ENCODE assay signal across 1 cellular context in the genomic region with DNA sequence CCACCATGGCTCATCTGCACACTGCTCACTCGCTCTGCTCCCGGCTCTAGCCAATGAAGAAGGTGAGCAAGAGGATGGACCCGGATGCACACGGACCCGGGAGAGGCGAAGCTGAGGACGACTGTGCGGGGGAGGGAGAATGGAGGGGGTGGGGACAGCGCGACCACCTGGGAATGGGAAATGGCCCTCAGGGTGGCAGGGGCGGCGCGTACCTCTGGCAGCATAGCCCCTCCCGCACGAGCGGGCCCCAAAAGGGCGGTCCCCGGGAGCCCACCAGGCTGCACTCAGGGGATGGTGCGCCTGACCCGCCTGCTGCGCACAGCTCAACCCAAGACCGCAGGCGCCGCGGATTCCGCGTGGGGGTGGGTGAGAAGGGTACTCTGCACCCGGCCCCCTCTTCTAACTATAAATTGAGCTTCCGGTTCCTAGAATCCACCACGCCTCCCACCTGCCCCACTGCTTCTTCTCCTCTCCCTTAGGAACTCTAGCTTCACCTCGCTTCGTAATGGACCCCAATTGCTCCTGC.
TF ChIP-seq lines count a peak whose summit lies in the region.

No MANE protein-coding gene starts in this region.

TF ChIP-seq in GM23338, 12 proteins besides CTCF, POLR2A, EP300 and RAD21:
- TF ChIP-seq, protein P1, sequence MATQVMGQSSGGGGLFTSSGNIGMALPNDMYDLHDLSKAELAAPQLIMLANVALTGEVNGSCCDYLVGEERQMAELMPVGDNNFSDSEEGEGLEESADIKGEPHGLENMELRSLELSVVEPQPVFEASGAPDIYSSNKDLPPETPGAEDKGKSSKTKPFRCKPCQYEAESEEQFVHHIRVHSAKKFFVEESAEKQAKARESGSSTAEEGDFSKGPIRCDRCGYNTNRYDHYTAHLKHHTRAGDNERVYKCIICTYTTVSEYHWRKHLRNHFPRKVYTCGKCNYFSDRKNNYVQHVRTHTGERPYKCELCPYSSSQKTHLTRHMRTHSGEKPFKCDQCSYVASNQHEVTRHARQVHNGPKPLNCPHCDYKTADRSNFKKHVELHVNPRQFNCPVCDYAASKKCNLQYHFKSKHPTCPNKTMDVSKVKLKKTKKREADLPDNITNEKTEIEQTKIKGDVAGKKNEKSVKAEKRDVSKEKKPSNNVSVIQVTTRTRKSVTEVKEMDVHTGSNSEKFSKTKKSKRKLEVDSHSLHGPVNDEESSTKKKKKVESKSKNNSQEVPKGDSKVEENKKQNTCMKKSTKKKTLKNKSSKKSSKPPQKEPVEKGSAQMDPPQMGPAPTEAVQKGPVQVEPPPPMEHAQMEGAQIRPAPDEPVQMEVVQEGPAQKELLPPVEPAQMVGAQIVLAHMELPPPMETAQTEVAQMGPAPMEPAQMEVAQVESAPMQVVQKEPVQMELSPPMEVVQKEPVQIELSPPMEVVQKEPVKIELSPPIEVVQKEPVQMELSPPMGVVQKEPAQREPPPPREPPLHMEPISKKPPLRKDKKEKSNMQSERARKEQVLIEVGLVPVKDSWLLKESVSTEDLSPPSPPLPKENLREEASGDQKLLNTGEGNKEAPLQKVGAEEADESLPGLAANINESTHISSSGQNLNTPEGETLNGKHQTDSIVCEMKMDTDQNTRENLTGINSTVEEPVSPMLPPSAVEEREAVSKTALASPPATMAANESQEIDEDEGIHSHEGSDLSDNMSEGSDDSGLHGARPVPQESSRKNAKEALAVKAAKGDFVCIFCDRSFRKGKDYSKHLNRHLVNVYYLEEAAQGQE (IDR thresholded peaks at IDR 0.05; ENCODE audit: unreplicated experiment) = no peak
- peak; percentile 61 for TF ChIP-seq POLR2AphosphoS5 (IDR thresholded peaks at IDR 0.05; ENCODE audit: low read depth)
